In the genomic region with DNA sequence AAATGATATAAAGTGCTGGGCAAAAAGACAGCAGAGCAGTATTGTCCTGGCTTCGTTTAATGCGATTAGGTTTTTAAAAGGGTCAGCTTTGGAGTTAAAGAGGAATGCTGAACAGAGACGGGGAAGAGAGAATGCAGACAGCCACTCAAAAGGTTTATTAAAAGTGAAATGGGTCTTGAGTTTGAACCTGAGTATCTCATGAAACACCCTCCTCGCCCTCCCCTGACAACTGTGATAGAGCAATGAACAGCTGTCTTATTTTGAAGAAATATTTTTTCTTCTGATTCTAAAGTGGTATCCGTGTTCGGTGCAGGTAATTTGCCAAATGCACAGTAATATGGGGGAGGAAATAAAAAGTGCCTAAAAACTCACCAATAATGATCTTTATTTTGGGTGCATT, we compare ENCODE assay signal across 17 cellular contexts.
"Had no signal": no experiment of that assay in that cellular context is flagged by ENCODE, and none has a peak within 500 bp of the region (broad histone marks: within the 10 kb centered on the region; RNA-seq: fewer than 3 reads in every experiment).

No MANE protein-coding gene starts in this region.

- H3K4me3 Mint-ChIP-seq: mesothelial cell of epicardium; natural killer cell; nephron progenitor cell; stimulated activated naive B cell treated with anti-CD40 and anti-IgM and Interleukin-4, amounts not matched to agents 10 μg/mL and 1 μg/mL and 100 μg/mL, for 72 hours; type B pancreatic cell had no signal

- H3K27me3 Mint-ChIP-seq: naive B cell; progenitor cell of endocrine pancreas; stimulated activated naive B cell treated with anti-CD40 and anti-IgM and Interleukin-4, amounts not matched to agents 10 μg/mL and 1 μg/mL and 100 μg/mL, for 72 hours; type B pancreatic cell had no signal

- DNase-seq: left ventricle myocardium inferior; mesendoderm; naive B cell; natural killer cell; nephron progenitor cell; ovary; right lobe of liver; stimulated activated CD4-positive, alpha-beta T cell treated with anti-CD3 and anti-CD28 coated beads, Interleukin-1b, Interleukin-23, amount 100 ng/mL, for 48 hours; stimulated activated CD4-positive, alpha-beta T cell treated with anti-CD3 and anti-CD28 coated beads, Interleukin-2, amount 100 ng/mL, for 48 hours; stimulated activated CD4-positive, alpha-beta T cell treated with anti-CD3 and anti-CD28 coated beads, Interleukin-4, amount 100 ng/mL, for 4 hours; stimulated activated CD8-positive, alpha-beta memory T cell treated with anti-CD3 and anti-CD28 coated beads, Interleukin-4, amount 100 ng/mL, for 48 hours; stimulated activated naive B cell treated with anti-CD40 and anti-IgM and Interleukin-4, amounts not matched to agents 10 μg/mL and 1 μg/mL and 100 μg/mL, for 72 hours; substantia nigra; uterus had no signal

- H3K9me3 Mint-ChIP-seq: mesothelial cell of epicardium; naive B cell; natural killer cell; nephron progenitor cell; stimulated activated naive B cell treated with anti-CD40 and anti-IgM and Interleukin-4, amounts not matched to agents 10 μg/mL and 1 μg/mL and 100 μg/mL, for 72 hours; type B pancreatic cell had no signal

- H3K4me1 Mint-ChIP-seq: stimulated activated naive B cell treated with anti-CD40 and anti-IgM and Interleukin-4, amounts not matched to agents 10 μg/mL and 1 μg/mL and 100 μg/mL, for 72 hours had no signal

- H3K27ac Mint-ChIP-seq: mesothelial cell of epicardium; natural killer cell; nephron progenitor cell; progenitor cell of endocrine pancreas; stimulated activated naive B cell treated with anti-CD40 and anti-IgM and Interleukin-4, amounts not matched to agents 10 μg/mL and 1 μg/mL and 100 μg/mL, for 72 hours; type B pancreatic cell had no signal

- ATAC-seq: natural killer cell; right lobe of liver; stimulated activated naive B cell treated with anti-CD40 and anti-IgM and Interleukin-4, amounts not matched to agents 10 μg/mL and 1 μg/mL and 100 μg/mL, for 72 hours had no signal

- H3K36me3 Mint-ChIP-seq: natural killer cell, type B pancreatic cell had no signal
